8 cellular contexts compared by ENCODE assay signal in genomic region chr12:46430340-46430948, GRCh38. TPM values are rescaled to one million over a fixed set of nuclear protein-coding genes. Genes with fewer than 3 reads are reported as not detected.
DNase-seq lines count a peak whose midpoint lies in the region; ATAC-seq and TF ChIP-seq lines count a peak whose summit lies in the region.

No MANE protein-coding gene starts in this region.

- H3K36me3 ChIP-seq in endodermal cell (ENCODE audit: control insufficient read depth, insufficient read depth, low read length) (no peaks in the 10 kb centered on the region), BE2C (no peaks in the 10 kb centered on the region)

- H3K36me3 Mint-ChIP-seq in endodermal cell (ENCODE audit: low read depth) (peaks cover 22% of the 10 kb centered on the region), natural killer cell (no peaks in the 10 kb centered on the region)

- no peak overlapping the region for H3K4me3 ChIP-seq in endodermal cell (ENCODE audit: low read length)
- H3K4me3 ChIP-seq in BE2C (ENCODE audit: low read depth, low read length): no peak overlapping the region

- TF ChIP-seq CTCF in endodermal cell (conservative IDR thresholded peaks at IDR 0.05) (no peak), natural killer cell (IDR thresholded peaks at IDR 0.05) (no peak), BE2C (IDR thresholded peaks at IDR 0.05; ENCODE audit: low read depth, low read length) (no peak)

- H3K9me3 ChIP-seq in endodermal cell (ENCODE audit: control insufficient read depth, low read length): peaks cover 19% of the 10 kb centered on the region
- no peaks in the 10 kb centered on the region; the same call in 1 of the 2 replicates for H3K9me3 ChIP-seq in BE2C

- H3K4me1 ChIP-seq in endodermal cell (ENCODE audit: control insufficient read depth, insufficient read depth, low read length) (no peaks in the 10 kb centered on the region), BE2C (peaks cover 12% of the 10 kb centered on the region)

- H3K9ac ChIP-seq in endodermal cell (ENCODE audit: extremely low read depth, low read length, poor library complexity, severe bottlenecking): no peak overlapping the region

- H3K27ac Mint-ChIP-seq in endodermal cell (peak overlapping the region; percentile 18), natural killer cell (peak overlapping the region; percentile 59 to 75)

- no peaks in the 10 kb centered on the region for H3K27me3 Mint-ChIP-seq in endodermal cell (ENCODE audit: insufficient read depth)
- peaks cover 0 to 3% of the 10 kb centered on the region in 2 donors for H3K27me3 Mint-ChIP-seq in natural killer cell (ENCODE audit: low read depth in 2 of 2)

- intact Hi-C loops in natural killer cell (cut with micrococcal nuclease): no loop called here

- H3K27ac ChIP-seq in endodermal cell (ENCODE audit: low read depth, low read length): no peak overlapping the region

- ATAC-seq in natural killer cell: peak in 2 of 3 donors; percentile 85 to 91
- no peak for ATAC-seq in GM21526 (IDR thresholded peaks at IDR 0.05; ENCODE audit: low FRiP score, unreplicated experiment)

- H3K4me3 Mint-ChIP-seq in endodermal cell (no peak overlapping the region), natural killer cell (no peak overlapping the region)

- no peaks in the 10 kb centered on the region for H3K27me3 ChIP-seq in endodermal cell (ENCODE audit: control insufficient read depth, insufficient read depth, low read length, poor library complexity, severe bottlenecking)
- H3K27me3 ChIP-seq in BE2C: no peaks in the 10 kb centered on the region

- WGBS in endodermal cell (ENCODE audit: insufficient coverage in 1 of 2, insufficient read length in 1 of 2), 2 experiments: 58 to 80% methylated on average over 2 of the region's 2 CpGs

- H3K4me1 Mint-ChIP-seq in endodermal cell (peaks cover 22% of the 10 kb centered on the region), natural killer cell (peaks cover 16 to 18% of the 10 kb centered on the region in 2 donors)

- DNase-seq in stimulated activated CD4-positive, alpha-beta T cell treated with anti-CD3 and anti-CD28 coated beads, Interleukin-1b, Interleukin-23, amount 100 ng/mL, for 48 hours: peak; percentile 8
- no peak for DNase-seq in stimulated activated CD4-positive, alpha-beta T cell treated with anti-CD3 and anti-CD28 coated beads, Interleukin-4, amount 100 ng/mL, for 1 hour
- peak; percentile 89 for DNase-seq in OCI-M1 (lab: John Stamatoyannopoulos, UW)
- no peak for DNase-seq in endodermal cell
- no peak for DNase-seq in natural killer cell
- DNase-seq in BE2C: no peak
- DNase-seq in NCI-H2081 treated with DMSO at 0.1 percent for 48 hours (lab: John Stamatoyannopoulos, UW): no peak

- peaks cover 29% of the 10 kb centered on the region for H3K9me3 Mint-ChIP-seq in endodermal cell
- no peaks in the 10 kb centered on the region for H3K9me3 Mint-ChIP-seq in natural killer cell

RNA-seq across cellular contexts. Expression of gene SLC38A2, which starts 57.9 kb away (rescaled TPM):
- total RNA-seq in endodermal cell (100 to 1,000 TPM; 156 to 230 TPM), natural killer cell (100 to 1,000 TPM; 131 to 241 (median 167) TPM)
- 185 TPM for polyA plus RNA-seq in endodermal cell (2013, experiment 1 of 2)
- polyA plus RNA-seq in endodermal cell (2013, experiment 2 of 2): 170 TPM
- polyA plus RNA-seq in BE2C (2012; ENCODE audit: insufficient read depth, insufficient read length, low read depth): 70.7 TPM

Comparison
In these comparisons a context has a peak if more than half of its experiments do, and no peak if none do; other contexts are left out.
1. DNase-seq: peak in stimulated activated CD4-positive, alpha-beta T cell treated with anti-CD3 and anti-CD28 coated beads, Interleukin-1b, Interleukin-23, amount 100 ng/mL, for 48 hours (single experiment) and OCI-M1 (single experiment); none in stimulated activated CD4-positive, alpha-beta T cell treated with anti-CD3 and anti-CD28 coated beads, Interleukin-4, amount 100 ng/mL, for 1 hour (single experiment), endodermal cell (single experiment), natural killer cell (single experiment), BE2C (single experiment) and NCI-H2081 treated with DMSO at 0.1 percent for 48 hours (single experiment).